1 cellular context compared by ENCODE assay signal in genomic region chr11:17036666-17037658, GRCh38.
TF ChIP-seq lines count a peak whose summit lies in the region.

No MANE protein-coding gene starts in this region.

TF ChIP-seq in H1, 55 proteins besides CTCF, POLR2A, EP300 and RAD21:
- TF ChIP-seq KDM1A (IDR thresholded peaks at IDR 0.05; ENCODE audit: borderline replicate concordance, low read length) (no peak), GABPA (IDR thresholded peaks at IDR 0.05; ENCODE audit: borderline replicate concordance, insufficient read depth, low read length) (no peak)
